In genomic region chr12:109519787-109520186, GRCh38 we compare ENCODE assay signal across 1 cellular context.
TF ChIP-seq lines count a peak whose summit lies in the region.

No MANE protein-coding gene starts in this region.

TF ChIP-seq in IMR-90, 13 proteins besides CTCF, POLR2A, EP300 and RAD21:
- TF ChIP-seq SMC3 (IDR thresholded peaks at IDR 0.05; ENCODE audit: low read depth, low read length) (no peak), BHLHE40 (IDR thresholded peaks at IDR 0.05; ENCODE audit: low read depth, low read length) (no peak), NFE2L2 (IDR thresholded peaks at IDR 0.05; ENCODE audit: low read depth, low read length) (no peak), CHD1 (IDR thresholded peaks at IDR 0.05; ENCODE audit: low read depth, low read length) (no peak), FOS (IDR thresholded peaks at IDR 0.05; ENCODE audit: low read depth, low read length) (no peak)
